In genomic region chr11:18347471-18348125, GRCh38 we compare ENCODE assay signal across 15 cellular contexts. TPM values are rescaled to one million over a fixed set of nuclear protein-coding genes. Genes with fewer than 3 reads are reported as not detected.
DNase-seq lines count a peak whose midpoint lies in the region; ATAC-seq and TF ChIP-seq lines count a peak whose summit lies in the region.
"Had no signal": no experiment of that assay in that cellular context is flagged by ENCODE, and none has a peak within 500 bp of the region (broad histone marks: within the 10 kb centered on the region; RNA-seq: fewer than 3 reads in every experiment).

No MANE protein-coding gene starts in this region.

- peak; percentile 65 for DNase-seq in AG04449 (ENCODE audit: low read depth, low spot score)
- DNase-seq in CD4-positive, alpha-beta T cell, result no peak
- DNase-seq in SK-N-MC (ENCODE audit: low read depth, low spot score), result peak; percentile 85
- DNase-seq in fibroblast of mammary gland (ENCODE audit: low read depth), result peak; percentile 81
- no peak for DNase-seq in NCI-H1694 treated with DMSO at 0.1 percent for 48 hours (lab: John Stamatoyannopoulos, UW)
- no peak for DNase-seq in NCI-H1417 (lab: John Stamatoyannopoulos, UW)
- DNase-seq: activated CD4-positive, alpha-beta T cell treated with anti-CD3 and anti-CD28 coated beads, Interleukin-2, amount 50 U/mL, for 48 hours; activated naive CD4-positive, alpha-beta T cell treated with Interleukin-2 at 50 U/mL for 16 hours; NCI-H2107; T-helper 9 cell; testis had no signal

- H3K4me3 Mint-ChIP-seq in CD4-positive, alpha-beta T cell, result no peak overlapping the region

- no peaks in the 10 kb centered on the region for H3K27me3 ChIP-seq in CD4-positive, alpha-beta T cell (ENCODE audit: control insufficient read depth, insufficient read depth, low read length)
- H3K27me3 ChIP-seq: cardiac muscle cell, testis had no signal

- H3K9me3 Mint-ChIP-seq in CD4-positive, alpha-beta T cell, result no peaks in the 10 kb centered on the region

- H3K36me3 ChIP-seq in SK-N-MC (ENCODE audit: insufficient read depth, low read length), result peaks cover 61% of the 10 kb centered on the region

- peak overlapping the region; percentile 68 for H3K9ac ChIP-seq in SK-N-MC (ENCODE audit: insufficient read length)

- peaks cover 17% of the 10 kb centered on the region for H3K4me1 Mint-ChIP-seq in CD4-positive, alpha-beta T cell (ENCODE audit: low read depth)

- H3K9me3 ChIP-seq in CD4-positive, alpha-beta T cell (ENCODE audit: control insufficient read depth, low read length), result no peaks in the 10 kb centered on the region
- H3K9me3 ChIP-seq in SK-N-MC (ENCODE audit: low read depth, low read length), result no peaks in the 10 kb centered on the region
- H3K9me3 ChIP-seq: testis had no signal

- no peak overlapping the region for H3K27ac ChIP-seq in CD4-positive, alpha-beta T cell (ENCODE audit: low read depth, low read length)
- H3K27ac ChIP-seq in SK-N-MC, result peak overlapping the region; percentile 99
- H3K27ac ChIP-seq: cardiac muscle cell, testis had no signal

- no peak for TF ChIP-seq CTCF in AG04449 (IDR thresholded peaks at IDR 0.05; ENCODE audit: insufficient read depth, low read length, missing control alignments)
- no peak for TF ChIP-seq CTCF in CD4-positive, alpha-beta T cell (IDR thresholded peaks at IDR 0.05)
- TF ChIP-seq CTCF in fibroblast of mammary gland (conservative IDR thresholded peaks at IDR 0.05; ENCODE audit: control insufficient read depth, insufficient read depth, low read depth, low read length), result no peak

- H3K27ac Mint-ChIP-seq in CD4-positive, alpha-beta T cell, result peak overlapping the region; percentile 75

- peaks cover 85% of the 10 kb centered on the region for H3K36me3 Mint-ChIP-seq in CD4-positive, alpha-beta T cell (ENCODE audit: low read depth)

- POLR2A ChIA-PET in AG04449 (lab: Yijun Ruan, JAX), result interaction anchor here (0.7 to 3.4 kb wide), 5 partner anchors 36 to 72 kb away, joined by 3 to 46 read pairs (median 4); partner anchors contain the start of gene LDHA
- POLR2A ChIA-PET in CD4-positive, alpha-beta T cell (lab: Charles Lee), result interaction anchor here (2.0 to 2.3 kb wide), 2 partner anchors 26 to 47 kb away, joined by 6 to 8 read pairs; partner anchors contain the start of genes GTF2H1, HPS5 and LDHA

- intact Hi-C loops in CD4-positive, alpha-beta T cell (cut with DNase I, micrococcal nuclease), result no loop called here

- H3K27me3 Mint-ChIP-seq in CD4-positive, alpha-beta T cell, result no peaks in the 10 kb centered on the region

- H3K4me3 ChIP-seq in AG04449 (ENCODE audit: low read depth, low read length) (peak overlapping the region; percentile 15), SK-N-MC (peak overlapping the region; percentile 74), fibroblast of mammary gland (ENCODE audit: control insufficient read depth, low read depth, low read length) (no peak overlapping the region)
- H3K4me3 ChIP-seq: cardiac muscle cell, testis had no signal

- CTCF ChIA-PET in AG04449 (lab: Yijun Ruan, JAX), result interaction anchor here (1.0 to 1.7 kb wide), 3 partner anchors 12 to 104 kb away, joined by 3 to 5 read pairs (median 4); no protein-coding TSS in a partner anchor
- CTCF ChIA-PET in CD4-positive, alpha-beta T cell (lab: Charles Lee), result no interaction called here

- ATAC-seq in CD4-positive, alpha-beta T cell (ENCODE audit: poor library complexity), result no peak
- no peak for ATAC-seq in HG03097 (IDR thresholded peaks at IDR 0.05; ENCODE audit: low FRiP score, unreplicated experiment)
- no peak for ATAC-seq in HG03460 (IDR thresholded peaks at IDR 0.05; ENCODE audit: unreplicated experiment)
- ATAC-seq: Right ventricle myocardium inferior had no signal

RNA-seq across cellular contexts. Expression of gene GTF2H1, which starts 25.2 kb away (rescaled TPM):
- total RNA-seq in CD4-positive, alpha-beta T cell, result 10 to 100 TPM; 15.1 to 17.7 TPM

RNA-seq across cellular contexts. Expression of gene HPS5, which starts 25.7 kb away (rescaled TPM):
- total RNA-seq in CD4-positive, alpha-beta T cell, result 1 to 10 TPM; 8.8 to 9.3 TPM

RNA-seq across cellular contexts. Expression of gene LDHA, which starts 46.8 kb away (rescaled TPM):
- 100 to 1,000 TPM; 317 to 324 TPM for total RNA-seq in CD4-positive, alpha-beta T cell

Comparison
In these comparisons a context has a peak if more than half of its experiments do, and no peak if none do; other contexts are left out.
1. DNase-seq: peak in AG04449 (single experiment), SK-N-MC (single experiment) and fibroblast of mammary gland (single experiment); none in CD4-positive, alpha-beta T cell (0 of 10), NCI-H1694 treated with DMSO at 0.1 percent for 48 hours (single experiment) and NCI-H1417 (0 of 3).